14 cellular contexts compared by ENCODE assay signal in genomic region chr14:73795974-73796373, GRCh38. TPM values are rescaled to one million over a fixed set of nuclear protein-coding genes. Genes with fewer than 3 reads are reported as not detected.
A peak's percentile ranks its signal among the peaks of the same experiment; 100 is the strongest.
DNase-seq lines count a peak whose midpoint lies in the region; FAIRE-seq and TF ChIP-seq lines count a peak whose summit lies in the region.
"Had no signal": no experiment of that assay in that cellular context is flagged by ENCODE, and none has a peak within 500 bp of the region (broad histone marks: within the 10 kb centered on the region; RNA-seq: fewer than 3 reads in every experiment).

No MANE protein-coding gene starts in this region.

- in situ Hi-C loops in GM13976 (cut with MboI; ENCODE audit: low sequenced_read_pairs, unreplicated experiment): no loop called here

- peak; percentile 62 for DNase-seq in GM03348 (ENCODE audit: low spot score)
- DNase-seq in RCC 7860 (ENCODE audit: low spot score): peak; percentile 88
- peak; percentile 54 for DNase-seq in fibroblast of mammary gland (ENCODE audit: low read depth)
- DNase-seq in renal cortical epithelial cell (ENCODE audit: low read depth): peak; percentile 94
- DNase-seq in GM13976 (ENCODE audit: low spot score): no peak
- no peak for DNase-seq in OCI-M1 (lab: John Stamatoyannopoulos, UW)
- DNase-seq in putamen (ENCODE audit: low spot score): no peak
- DNase-seq in endodermal cell: no peak
- DNase-seq: activated CD4-positive, alpha-beta T cell treated with anti-CD3 and anti-CD28 coated beads for 4 hours; activated naive CD4-positive, alpha-beta T cell; NCI-H446 treated with DMSO at 0.1 percent for 48 hours had no signal

- no peaks in the 10 kb centered on the region for H3K36me3 ChIP-seq in endodermal cell (ENCODE audit: control insufficient read depth, insufficient read depth, low read length)
- H3K36me3 ChIP-seq: SJSA1 had no signal

- H3K27ac Mint-ChIP-seq in endodermal cell: no peak overlapping the region
- H3K27ac Mint-ChIP-seq: stimulated activated naive CD8-positive, alpha-beta T cell treated with anti-CD3 and anti-CD28 coated beads, Interleukin-15, Interleukin-2, amounts not matched to agents 100 ng/mL and 50 ng/mL, for 24 hours had no signal

- H3K27me3 ChIP-seq in endodermal cell (ENCODE audit: control insufficient read depth, insufficient read depth, low read length, poor library complexity, severe bottlenecking): no peaks in the 10 kb centered on the region
- H3K27me3 ChIP-seq: SJSA1 had no signal

- FAIRE-seq in RCC 7860 (lab: Jason Lieb, UNC): peak; percentile 81

- H3K4me3 ChIP-seq in fibroblast of mammary gland (ENCODE audit: control insufficient read depth, low read depth, low read length): no peak overlapping the region
- H3K4me3 ChIP-seq in endodermal cell (ENCODE audit: low read length): no peak overlapping the region
- H3K4me3 ChIP-seq: SJSA1 had no signal

- no peak for TF ChIP-seq CTCF in fibroblast of mammary gland (conservative IDR thresholded peaks at IDR 0.05; ENCODE audit: control insufficient read depth, insufficient read depth, low read depth, low read length)
- TF ChIP-seq CTCF in GM13976 (IDR thresholded peaks at IDR 0.05; ENCODE audit: borderline replicate concordance, control extremely low read depth, extremely low read depth, insufficient read depth, missing control alignments): no peak
- TF ChIP-seq CTCF in endodermal cell (conservative IDR thresholded peaks at IDR 0.05): no peak

- 96% methylated on average over 1 of the region's 1 CpG; no CpG with 5 or more reads in 1 of the 2 experiments for WGBS in endodermal cell (ENCODE audit: insufficient coverage in 1 of 2, insufficient read length in 1 of 2), 2 experiments

- H3K36me3 Mint-ChIP-seq in endodermal cell (ENCODE audit: low read depth): no peaks in the 10 kb centered on the region

- H3K4me1 ChIP-seq in endodermal cell (ENCODE audit: control insufficient read depth, insufficient read depth, low read length): no peaks in the 10 kb centered on the region

- no peaks in the 10 kb centered on the region for H3K9me3 ChIP-seq in endodermal cell (ENCODE audit: control insufficient read depth, low read length)
- H3K9me3 ChIP-seq: SJSA1 had no signal

- H3K27me3 Mint-ChIP-seq in endodermal cell (ENCODE audit: insufficient read depth): no peaks in the 10 kb centered on the region
- H3K27me3 Mint-ChIP-seq: stimulated activated naive CD8-positive, alpha-beta T cell treated with anti-CD3 and anti-CD28 coated beads, Interleukin-15, Interleukin-2, amounts not matched to agents 100 ng/mL and 50 ng/mL, for 24 hours had no signal

- no peak overlapping the region for H3K27ac ChIP-seq in endodermal cell (ENCODE audit: low read depth, low read length)
- H3K27ac ChIP-seq: SJSA1 had no signal

- H3K9ac ChIP-seq in endodermal cell (ENCODE audit: extremely low read depth, low read length, poor library complexity, severe bottlenecking): no peak overlapping the region

- no peak overlapping the region for H3K4me3 Mint-ChIP-seq in endodermal cell
- H3K4me3 Mint-ChIP-seq: nephron; stimulated activated naive CD8-positive, alpha-beta T cell treated with anti-CD3 and anti-CD28 coated beads, Interleukin-15, Interleukin-2, amounts not matched to agents 100 ng/mL and 50 ng/mL, for 24 hours had no signal

- H3K9me3 Mint-ChIP-seq in endodermal cell: no peaks in the 10 kb centered on the region
- H3K9me3 Mint-ChIP-seq: nephron; stimulated activated naive CD8-positive, alpha-beta T cell treated with anti-CD3 and anti-CD28 coated beads, Interleukin-15, Interleukin-2, amounts not matched to agents 100 ng/mL and 50 ng/mL, for 24 hours had no signal

- H3K4me1 Mint-ChIP-seq in endodermal cell: peaks cover 7% of the 10 kb centered on the region

RNA-seq across cellular contexts. Expression of gene PTGR2, which starts 55.7 kb away (rescaled TPM):
- total RNA-seq in renal cortical epithelial cell: 7.6 and 13.4 TPM in 2 replicates
- total RNA-seq in endodermal cell: 10 to 100 TPM in 1 of 2 donors, 1 to 10 TPM in 1; 7.7 to 21.5 TPM
- polyA plus RNA-seq in endodermal cell (2013, experiment 1 of 2): 21.0 TPM
- polyA plus RNA-seq in endodermal cell (2013, experiment 2 of 2): 20.6 TPM

Comparison
In these comparisons a context has a peak if more than half of its experiments do, and no peak if none do; other contexts are left out.
1. DNase-seq: peak in GM03348 (single experiment), RCC 7860 (single experiment), fibroblast of mammary gland (single experiment) and renal cortical epithelial cell (single experiment); none in GM13976 (single experiment), OCI-M1 (single experiment), putamen (single experiment) and endodermal cell (single experiment).